ENCODE assay signal across 8 cellular contexts in the genomic region with DNA sequence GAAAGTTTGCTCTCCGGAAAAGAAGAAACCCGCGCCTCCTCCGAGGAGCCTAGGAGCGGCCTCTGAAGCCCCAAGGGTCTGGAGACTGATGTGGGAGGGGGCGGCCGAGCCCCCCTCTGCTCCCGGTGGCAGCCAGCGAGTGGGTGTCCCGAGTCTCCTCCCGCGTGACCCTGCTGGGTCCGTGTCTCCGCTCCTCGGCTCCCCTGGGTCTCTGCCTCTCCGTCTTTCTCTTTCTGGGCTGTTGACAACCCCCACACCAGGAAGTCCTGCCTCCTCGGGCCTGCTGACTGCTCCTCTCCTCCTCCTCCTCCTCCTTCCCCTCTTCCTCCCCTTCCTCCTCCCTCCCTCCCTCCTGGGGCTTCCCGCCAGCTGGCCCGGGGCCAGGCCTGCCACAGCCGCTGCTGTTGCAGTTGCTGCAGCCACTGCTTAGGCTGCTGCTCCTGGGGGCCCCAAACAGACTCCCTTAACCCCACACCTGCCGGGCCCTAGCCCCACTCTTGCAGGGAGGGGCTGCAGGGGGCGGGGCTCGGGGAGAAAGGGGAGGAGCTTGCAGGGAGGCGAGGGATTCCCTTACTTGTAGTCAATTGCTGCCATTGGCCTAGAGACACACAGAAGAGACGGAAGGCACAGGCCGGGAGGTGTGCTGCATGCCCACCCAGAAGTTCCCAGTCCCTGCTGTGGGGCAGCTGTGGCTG. TPM values are rescaled to one million over a fixed set of nuclear protein-coding genes. Genes with fewer than 3 reads are reported as not detected.
A peak's percentile ranks its signal among the peaks of the same experiment; 100 is the strongest.
DNase-seq lines count a peak whose midpoint lies in the region; ATAC-seq and TF ChIP-seq lines count a peak whose summit lies in the region.

A gene (minus strand): TSS at position 249 of the 695 bp plus-strand sequence. CDS start 1,176 bp downstream, outside the sequence.

- DNase-seq in COLO668 (lab: John Stamatoyannopoulos, UW; ENCODE audit: unreplicated experiment) (peak; percentile 83), OCI-LY7 (ENCODE audit: low spot score) (peak; percentile 97), endothelial cell (ENCODE audit: low spot score) (peak; percentile 80), mesothelial cell of epicardium (ENCODE audit: low spot score in 2 of 2, unreplicated experiment in 2 of 2) (peak; percentile 94 to 99)
- DNase-seq in activated CD8-positive, alpha-beta memory T cell treated with anti-CD3 and anti-CD28 coated beads, Interleukin-2, amount 50 U/mL, for 48 hours, result peak; percentile 94
- DNase-seq in stimulated activated CD8-positive, alpha-beta memory T cell treated with anti-CD3 and anti-CD28 coated beads, Interleukin-15, amount 100 ng/mL, for 24 hours (ENCODE audit: low read depth), result peak; percentile 60

- ATAC-seq in GM21381 (IDR thresholded peaks at IDR 0.05; ENCODE audit: unreplicated experiment), result peak; percentile 60

- H3K36me3 ChIP-seq in HUES64 (ENCODE audit: insufficient read depth, low read length) (no peaks in the 10 kb centered on the region), OCI-LY7 (ENCODE audit: insufficient read depth, low read length) (peaks cover 34% of the 10 kb centered on the region)

- H3K9me2 ChIP-seq in OCI-LY7 (ENCODE audit: insufficient read depth, low read length), result no peaks in the 10 kb centered on the region

- H3K36me3 Mint-ChIP-seq in endothelial cell (ENCODE audit: low read depth, unreplicated experiment) (no peaks in the 10 kb centered on the region), mesothelial cell of epicardium (no peaks in the 10 kb centered on the region)

- peak within 1 kb of the TSS; percentile 57 for H3K9ac ChIP-seq in HUES64 (ENCODE audit: low read depth, low read length)

- H3K27me3 ChIP-seq in HUES64 (ENCODE audit: insufficient read depth, low read length), result no peaks in the 10 kb centered on the region

- peaks cover 5% of the 10 kb centered on the region for H3K27me3 Mint-ChIP-seq in endothelial cell (ENCODE audit: unreplicated experiment)
- H3K27me3 Mint-ChIP-seq in mesothelial cell of epicardium (ENCODE audit: low read depth), result no peaks in the 10 kb centered on the region

- intact Hi-C loops in OCI-LY7 (cut with micrococcal nuclease; ENCODE audit: unreplicated experiment), result loop anchor here (2.0 to 10.0 kb wide), 4 partner anchors 28 to 213 kb away; a partner anchor contains a TSS

- H3K27ac Mint-ChIP-seq in endothelial cell (ENCODE audit: unreplicated experiment), result peak within 1 kb of the TSS; percentile 73
- peak within 1 kb of the TSS; percentile 90 for H3K27ac Mint-ChIP-seq in mesothelial cell of epicardium

- H3K4me1 ChIP-seq in HUES64 (ENCODE audit: insufficient read depth, low read length) (peaks cover 2% of the 10 kb centered on the region; the same call in 1 of the 2 replicates), OCI-LY7 (ENCODE audit: insufficient read depth, low read length, poor library complexity, severe bottlenecking) (peaks cover 40% of the 10 kb centered on the region)

- H2AFZ ChIP-seq in OCI-LY7 (ENCODE audit: low read length), result peak within 1 kb of the TSS; percentile 90

- BruUV-seq in OCI-LY7 (replicated peaks; lab: Mats Ljungman, UMichigan), result no TSS peak

- H4K20me1 ChIP-seq in OCI-LY7 (ENCODE audit: insufficient read depth, low read length), result peaks cover 6% of the 10 kb centered on the region; the same call in 1 of the 2 replicates

- H3K4me1 Mint-ChIP-seq in endothelial cell (ENCODE audit: unreplicated experiment), result peaks cover 27% of the 10 kb centered on the region
- H3K4me1 Mint-ChIP-seq in mesothelial cell of epicardium, result peaks cover 35% of the 10 kb centered on the region

- CTCF ChIA-PET in OCI-LY7 (lab: Charles Lee; ENCODE audit: unreplicated experiment), result interaction anchor here (0.6 to 0.8 kb wide), 2 partner anchors 13 to 197 kb away, joined by 3 to 4 read pairs; no protein-coding TSS in a partner anchor

- peak within 1 kb of the TSS; percentile 100 for H3K4me3 Mint-ChIP-seq in endothelial cell (ENCODE audit: unreplicated experiment)
- peak within 1 kb of the TSS; percentile 88 for H3K4me3 Mint-ChIP-seq in mesothelial cell of epicardium

- under 1% methylated on average over 26 of the region's 26 CpGs for WGBS in HUES64

- peak within 1 kb of the TSS; percentile 99 for H3K4me2 ChIP-seq in OCI-LY7 (ENCODE audit: low read length)

- peaks cover 36% of the 10 kb centered on the region for H3K79me2 ChIP-seq in OCI-LY7 (ENCODE audit: insufficient read depth, low read depth, low read length)

- H3K9me3 Mint-ChIP-seq in endothelial cell (ENCODE audit: unreplicated experiment) (no peaks in the 10 kb centered on the region), mesothelial cell of epicardium (no peaks in the 10 kb centered on the region)

- peak within 1 kb of the TSS; percentile 99 for H3K4me3 ChIP-seq in HUES64 (ENCODE audit: low read length)
- peak within 1 kb of the TSS; percentile 86 for H3K4me3 ChIP-seq in OCI-LY7 (ENCODE audit: low read depth, low read length, poor library complexity, severe bottlenecking)

- no peak for TF ChIP-seq CTCF in OCI-LY7 (conservative IDR thresholded peaks at IDR 0.05; ENCODE audit: low read length)
- no peak for TF ChIP-seq CTCF in endothelial cell (IDR thresholded peaks at IDR 0.05; ENCODE audit: unreplicated experiment)
- no peak for TF ChIP-seq CTCF in mesothelial cell of epicardium (IDR thresholded peaks at IDR 0.05; ENCODE audit: unreplicated experiment)

- POLR2A ChIA-PET in OCI-LY7 (lab: Charles Lee), result interaction anchor here (0.6 to 2.5 kb wide), 6 partner anchors 10 to 107 kb away, joined by 3 to 8 read pairs (median 4); a partner anchor contains a TSS

- peak within 1 kb of the TSS; percentile 72; the same call in 1 of the 2 replicates for H3K27ac ChIP-seq in HUES64 (ENCODE audit: low read depth, low read length)
- peak within 1 kb of the TSS; percentile 75 for H3K27ac ChIP-seq in OCI-LY7 (ENCODE audit: low read depth, low read length, poor library complexity, severe bottlenecking)

- H3K9me3 ChIP-seq in HUES64 (ENCODE audit: insufficient read depth, low read depth, low read length) (no peaks in the 10 kb centered on the region), OCI-LY7 (ENCODE audit: low read length) (no peaks in the 10 kb centered on the region)

RNA-seq across cellular contexts. Expression of the gene that starts here (rescaled TPM):
- polyA plus RNA-seq in HUES64 (2013, experiment 1 of 2), result 15.6 TPM
- polyA plus RNA-seq in HUES64 (2013, experiment 2 of 2), result 19.4 TPM
- 38.5 and 41.4 TPM in 2 replicates for total RNA-seq in OCI-LY7 (2014; rRNA removed; shearing (Covaris generic))
- 75.4 and 76.6 TPM in 2 replicates for total RNA-seq in OCI-LY7 (2022)
- 94.3 TPM for total RNA-seq in endothelial cell (ENCODE audit: unreplicated experiment)
- total RNA-seq in mesothelial cell of epicardium, result 50.5 to 52.7 TPM (median 52.4 TPM) in 3 replicates

Comparison
In these comparisons a context has a peak if more than half of its experiments do, and no peak if none do; other contexts are left out.
1. Peak in every context shown above with its lines: DNase-seq, ATAC-seq, H3K4me3 ChIP-seq and H3K27ac ChIP-seq.